ENCODE assay signal across 12 cellular contexts in genomic region chr19:49447485-49448431, GRCh38. TPM values are rescaled to one million over a fixed set of nuclear protein-coding genes. Genes with fewer than 3 reads are reported as not detected.
A peak's percentile ranks its signal among the peaks of the same experiment; 100 is the strongest.
DNase-seq lines count a peak whose midpoint lies in the region; ATAC-seq, FAIRE-seq and TF ChIP-seq lines count a peak whose summit lies in the region.
"Had no signal": no experiment of that assay in that cellular context is flagged by ENCODE, and none has a peak within 500 bp of the region (broad histone marks: within the 10 kb centered on the region; RNA-seq: fewer than 3 reads in every experiment).

No MANE protein-coding gene starts in this region.

- no peak overlapping the region for H2BK15ac ChIP-seq in H1 (ENCODE audit: low read length)

- no peak for FAIRE-seq in H1 (lab: Jason Lieb, UNC)

- DNase-seq in activated CD8-positive, alpha-beta T cell treated with anti-CD3 and anti-CD28 coated beads for 36 hours = peak; percentile 71
- DNase-seq in activated CD8-positive, alpha-beta T cell treated with anti-CD3 and anti-CD28 coated beads, Interleukin-2, amount 10 ng/mL, durations not matched to agents 7 days and 5 days = no peak
- DNase-seq in NCI-H69 (lab: John Stamatoyannopoulos, UW) (peak; percentile 28), H1 (ENCODE audit: low read depth in 1 of 2, low spot score in 2 of 2) (peak; percentile 75 to 92), gastrocnemius medialis (peak in 1 of 2 donors; percentile 62), NOMO-1 treated with DMSO at 0.1 percent for 48 hours (lab: John Stamatoyannopoulos, UW; ENCODE audit: unreplicated experiment) (no peak)
- DNase-seq in activated T-helper 1 cell treated with anti-CD3 and anti-CD28 coated beads, Interleukin-12 subunit alpha, Interleukin-12 subunit beta, Interleukin-2, Interleukin-4 antibody, amounts not matched to agents 30 ng/mL and 10 ng/mL and 1 ng/mL, durations not matched to agents 14 hours and 24 hours and 36 hours (ENCODE audit: low spot score) = no peak
- DNase-seq: SHP77 treated with DMSO at 0.1 percent for 48 hours, upper lobe of left lung had no signal

- no peak overlapping the region for H4K91ac ChIP-seq in H1 (replicated peaks; ENCODE audit: insufficient read length, low read length)

- peaks cover 0 to 14% of the 10 kb centered on the region in 2 experiments; a peak in 2 of 4 replicates for H3K79me2 ChIP-seq in H1 (ENCODE audit: control insufficient read depth in 1 of 2, insufficient read depth in 2 of 2, low read length in 2 of 2)

- POLR2A ChIA-PET in activated CD8-positive, alpha-beta T cell treated with anti-CD3 and anti-CD28 coated beads for 36 hours (lab: Charles Lee) = interaction anchor here (0.7 to 1.3 kb wide), 3 partner anchors 25 to 40 kb away, joined by 3 to 4 read pairs (median 3); partner anchors contain the start of genes PTH2 and RPL13A
- POLR2A ChIA-PET in activated CD8-positive, alpha-beta T cell treated with anti-CD3 and anti-CD28 coated beads, Interleukin-2, amount 10 ng/mL, durations not matched to agents 7 days and 5 days (lab: Charles Lee) = interaction anchor here (0.8 to 1.9 kb wide), 2 partner anchors 23 to 29 kb away, joined by 3 to 5 read pairs; no protein-coding TSS in a partner anchor
- POLR2A ChIA-PET in H1 (lab: Charles Lee; ENCODE audit: partially characterized antibody) = interaction anchor here (0.6 to 2.3 kb wide), 14 partner anchors 11 to 237 kb away, joined by 3 to 11 read pairs (median 4); partner anchors contain the start of genes FLT3LG and RPS11

- peaks cover 5% of the 10 kb centered on the region for H3K23me2 ChIP-seq in H1 (ENCODE audit: low read depth, low read length)

- no peak for ATAC-seq in activated CD8-positive, alpha-beta T cell treated with anti-CD3 and anti-CD28 coated beads for 36 hours
- ATAC-seq in activated CD8-positive, alpha-beta T cell treated with anti-CD3 and anti-CD28 coated beads, Interleukin-2, amount 10 ng/mL, durations not matched to agents 7 days and 5 days = no peak
- ATAC-seq in gastrocnemius medialis (no peak), HG03460 (IDR thresholded peaks at IDR 0.05; ENCODE audit: unreplicated experiment) (no peak)

- peaks cover 11 to 17% (median 12%) of the 10 kb centered on the region in 4 experiments; a peak in 6 of 8 replicates for H3K36me3 ChIP-seq in H1 (ENCODE audit: control insufficient read depth in 2 of 4, insufficient read depth in 4 of 4, low read length in 3 of 4)
- H3K36me3 ChIP-seq in gastrocnemius medialis = peaks cover 0 to 6% of the 10 kb centered on the region in 2 donors

- TF ChIP-seq EP300 in H1 (IDR thresholded peaks at IDR 0.05; ENCODE audit: borderline replicate concordance in 1 of 2, low read depth in 2 of 2, low read length in 2 of 2) = no peak

- H3K36me3 Mint-ChIP-seq in activated CD8-positive, alpha-beta T cell treated with anti-CD3 and anti-CD28 coated beads for 36 hours (ENCODE audit: low read depth) = peaks cover 35% of the 10 kb centered on the region
- peaks cover 50% of the 10 kb centered on the region for H3K36me3 Mint-ChIP-seq in activated CD8-positive, alpha-beta T cell treated with anti-CD3 and anti-CD28 coated beads, Interleukin-2, amount 10 ng/mL, durations not matched to agents 7 days and 5 days (ENCODE audit: low read depth)
- peaks cover 36% of the 10 kb centered on the region for H3K36me3 Mint-ChIP-seq in activated T-helper 1 cell treated with anti-CD3 and anti-CD28 coated beads, Interleukin-12 subunit alpha, Interleukin-12 subunit beta, Interleukin-2, Interleukin-4 antibody, amounts not matched to agents 30 ng/mL and 10 ng/mL and 1 ng/mL, durations not matched to agents 14 hours and 24 hours and 36 hours (ENCODE audit: low read depth)

- TF ChIP-seq RAD21 in H1 (IDR thresholded peaks at IDR 0.05 in 1 of 2, conservative IDR thresholded peaks at IDR 0.05 in 1 of 2; ENCODE audit: low read depth in 2 of 2, low read length in 2 of 2) = no peak

- 0 out of 2 replicates have a peak overlapping the region, but pooled peaks have one; percentile 35 for H2BK5ac ChIP-seq in H1 (ENCODE audit: low read depth, low read length)

- peaks cover 0 to 14% (median 10%) of the 10 kb centered on the region in 4 experiments; a peak in 6 of 7 replicates for H3K4me1 ChIP-seq in H1 (replicated peaks in 1 of 4; ENCODE audit: control insufficient read depth in 3 of 4, insufficient read depth in 4 of 4, low read length in 3 of 4)
- H3K4me1 ChIP-seq in gastrocnemius medialis = peaks cover 4 to 12% of the 10 kb centered on the region in 2 donors

- H3K9ac ChIP-seq in H1 (replicated peaks in 1 of 4; ENCODE audit: extremely low read depth in 1 of 4, low read depth in 3 of 4, low read length in 3 of 4) = peak overlapping the region in 1 of 4 experiments; percentile 4; a peak in 2 of 7 replicates

- no peak overlapping the region for H3K23ac ChIP-seq in H1 (ENCODE audit: insufficient read length)

- in situ Hi-C loops in gastrocnemius medialis (cut with MboI; ENCODE audit: low sequenced_read_pairs in 4 of 4) = loop anchor here in 3 of 4 donors (5.0 to 10.0 kb wide), 4 partner anchors 53 to 223 kb away; partner anchors contain the start of gene KASH5 (in 1 of the 3)

- intact Hi-C loops in activated CD8-positive, alpha-beta T cell treated with anti-CD3 and anti-CD28 coated beads for 36 hours (cut with micrococcal nuclease) = loop anchor here (10.0 kb wide), 1 partner anchor 183 kb away; no protein-coding TSS in a partner anchor
- intact Hi-C loops in gastrocnemius medialis (cut with DNase I; ENCODE audit: low total_unique reads) = no loop called here
- intact Hi-C loops in activated T-helper 1 cell treated with anti-CD3 and anti-CD28 coated beads, Interleukin-12 subunit alpha, Interleukin-12 subunit beta, Interleukin-2, Interleukin-4 antibody, amounts not matched to agents 30 ng/mL and 10 ng/mL and 1 ng/mL, durations not matched to agents 14 hours and 24 hours and 36 hours (cut with micrococcal nuclease) = loop anchor here (10.0 kb wide), 1 partner anchor 183 kb away; no protein-coding TSS in a partner anchor

- 81% methylated on average over 28 of the region's 32 CpGs; no CpG with 5 or more reads in 1 of the 2 experiments for WGBS in H1 (ENCODE audit: extremely low coverage in 1 of 2, insufficient coverage in 1 of 2, insufficient read length in 1 of 2, insufficient replicate concordance in 2 of 2, low coverage in 1 of 2, low lambda C conversion rate in 2 of 2, missing lambda C conversion rate in 1 of 2), 2 experiments

- H3K18ac ChIP-seq in H1 (ENCODE audit: extremely low read depth, low read length) = no peak overlapping the region

- no peak overlapping the region for H4K5ac ChIP-seq in H1 (ENCODE audit: insufficient read length, low read depth, low read length)

- H3K4me3 Mint-ChIP-seq in activated CD8-positive, alpha-beta T cell treated with anti-CD3 and anti-CD28 coated beads for 36 hours = no peak overlapping the region
- no peak overlapping the region for H3K4me3 Mint-ChIP-seq in activated CD8-positive, alpha-beta T cell treated with anti-CD3 and anti-CD28 coated beads, Interleukin-2, amount 10 ng/mL, durations not matched to agents 7 days and 5 days
- no peak overlapping the region for H3K4me3 Mint-ChIP-seq in activated T-helper 1 cell treated with anti-CD3 and anti-CD28 coated beads, Interleukin-12 subunit alpha, Interleukin-12 subunit beta, Interleukin-2, Interleukin-4 antibody, amounts not matched to agents 30 ng/mL and 10 ng/mL and 1 ng/mL, durations not matched to agents 14 hours and 24 hours and 36 hours

- no peak overlapping the region for H2AK5ac ChIP-seq in H1 (ENCODE audit: low read depth, low read length)

- TF ChIP-seq CTCF in activated CD8-positive, alpha-beta T cell treated with anti-CD3 and anti-CD28 coated beads for 36 hours (IDR thresholded peaks at IDR 0.05) = no peak
- TF ChIP-seq CTCF in H1 (IDR thresholded peaks at IDR 0.05; ENCODE audit: control extremely low read depth in 1 of 3, insufficient read depth in 1 of 3, low read depth in 1 of 3, low read length in 3 of 3) (no peak), gastrocnemius medialis (IDR thresholded peaks at IDR 0.05 in 4 of 5, conservative IDR thresholded peaks at IDR 0.05 in 1 of 5) (no peak)

- peak overlapping the region; percentile 38 for H4K8ac ChIP-seq in H1 (ENCODE audit: extremely low read depth, insufficient read depth, low read length)

- no peak overlapping the region for H2AFZ ChIP-seq in H1 (ENCODE audit: low read length)

- H3K27me3 Mint-ChIP-seq in activated CD8-positive, alpha-beta T cell treated with anti-CD3 and anti-CD28 coated beads for 36 hours = peaks cover under 1% of the 10 kb centered on the region
- H3K27me3 Mint-ChIP-seq in activated CD8-positive, alpha-beta T cell treated with anti-CD3 and anti-CD28 coated beads, Interleukin-2, amount 10 ng/mL, durations not matched to agents 7 days and 5 days (ENCODE audit: low read depth) = peaks cover under 1% of the 10 kb centered on the region
- H3K27me3 Mint-ChIP-seq in activated T-helper 1 cell treated with anti-CD3 and anti-CD28 coated beads, Interleukin-12 subunit alpha, Interleukin-12 subunit beta, Interleukin-2, Interleukin-4 antibody, amounts not matched to agents 30 ng/mL and 10 ng/mL and 1 ng/mL, durations not matched to agents 14 hours and 24 hours and 36 hours (ENCODE audit: insufficient read depth) = peaks cover under 1% of the 10 kb centered on the region

- H3K27ac Mint-ChIP-seq in activated CD8-positive, alpha-beta T cell treated with anti-CD3 and anti-CD28 coated beads for 36 hours = no peak overlapping the region
- H3K27ac Mint-ChIP-seq in activated CD8-positive, alpha-beta T cell treated with anti-CD3 and anti-CD28 coated beads, Interleukin-2, amount 10 ng/mL, durations not matched to agents 7 days and 5 days = no peak overlapping the region
- no peak overlapping the region for H3K27ac Mint-ChIP-seq in activated T-helper 1 cell treated with anti-CD3 and anti-CD28 coated beads, Interleukin-12 subunit alpha, Interleukin-12 subunit beta, Interleukin-2, Interleukin-4 antibody, amounts not matched to agents 30 ng/mL and 10 ng/mL and 1 ng/mL, durations not matched to agents 14 hours and 24 hours and 36 hours

- no peak overlapping the region for H2BK20ac ChIP-seq in H1 (ENCODE audit: low read length)

- H4K20me1 ChIP-seq in H1 (replicated peaks in 1 of 2; ENCODE audit: control insufficient read depth in 1 of 2, insufficient read depth in 2 of 2, low read length in 2 of 2) = peaks cover 9 to 15% of the 10 kb centered on the region in 2 experiments

- H3K27me3 ChIP-seq in H1 (replicated peaks in 1 of 4; ENCODE audit: control insufficient read depth in 3 of 4, extremely low read depth in 1 of 4, insufficient read depth in 3 of 4, low read length in 3 of 4) = no peaks in the 10 kb centered on the region
- peaks cover 0 to 2% (median 0%) of the 10 kb centered on the region in 3 donors for H3K27me3 ChIP-seq in gastrocnemius medialis
- H3K27me3 ChIP-seq: upper lobe of left lung had no signal

- peaks cover 49% of the 10 kb centered on the region for H3K4me1 Mint-ChIP-seq in activated CD8-positive, alpha-beta T cell treated with anti-CD3 and anti-CD28 coated beads for 36 hours (ENCODE audit: low read depth)
- H3K4me1 Mint-ChIP-seq in activated CD8-positive, alpha-beta T cell treated with anti-CD3 and anti-CD28 coated beads, Interleukin-2, amount 10 ng/mL, durations not matched to agents 7 days and 5 days (ENCODE audit: low read depth) = peaks cover 70% of the 10 kb centered on the region
- peaks cover 48% of the 10 kb centered on the region for H3K4me1 Mint-ChIP-seq in activated T-helper 1 cell treated with anti-CD3 and anti-CD28 coated beads, Interleukin-12 subunit alpha, Interleukin-12 subunit beta, Interleukin-2, Interleukin-4 antibody, amounts not matched to agents 30 ng/mL and 10 ng/mL and 1 ng/mL, durations not matched to agents 14 hours and 24 hours and 36 hours (ENCODE audit: low read depth)

- no peak overlapping the region for H2BK120ac ChIP-seq in H1 (replicated peaks; ENCODE audit: low read depth, low read length)

- H2BK12ac ChIP-seq in H1 (ENCODE audit: low read depth, low read length) = no peak overlapping the region

- no peaks in the 10 kb centered on the region for H3K9me3 Mint-ChIP-seq in activated CD8-positive, alpha-beta T cell treated with anti-CD3 and anti-CD28 coated beads for 36 hours
- no peaks in the 10 kb centered on the region for H3K9me3 Mint-ChIP-seq in activated CD8-positive, alpha-beta T cell treated with anti-CD3 and anti-CD28 coated beads, Interleukin-2, amount 10 ng/mL, durations not matched to agents 7 days and 5 days (ENCODE audit: insufficient read depth)
- H3K9me3 Mint-ChIP-seq in activated T-helper 1 cell treated with anti-CD3 and anti-CD28 coated beads, Interleukin-12 subunit alpha, Interleukin-12 subunit beta, Interleukin-2, Interleukin-4 antibody, amounts not matched to agents 30 ng/mL and 10 ng/mL and 1 ng/mL, durations not matched to agents 14 hours and 24 hours and 36 hours = no peaks in the 10 kb centered on the region

- TF ChIP-seq POLR2A in H1 (IDR thresholded peaks at IDR 0.05; ENCODE audit: control extremely low read depth in 1 of 2, low read depth in 2 of 2, low read length in 2 of 2) (no peak), gastrocnemius medialis (IDR thresholded peaks at IDR 0.05) (no peak)

- no peak overlapping the region for H3K4ac ChIP-seq in H1 (replicated peaks; ENCODE audit: insufficient read length, low read depth, low read length)

- no peak overlapping the region for H3K56ac ChIP-seq in H1 (replicated peaks; ENCODE audit: insufficient read length, low read depth, low read length)

- H3K4me2 ChIP-seq in H1 (ENCODE audit: insufficient read depth in 1 of 2, low read depth in 2 of 2, low read length in 2 of 2) = peak overlapping the region in 1 of 2 experiments; percentile 24; a peak in 2 of 4 replicates

- CTCF ChIA-PET in activated CD8-positive, alpha-beta T cell treated with anti-CD3 and anti-CD28 coated beads for 36 hours (lab: Charles Lee) = interaction anchor here (1.0 to 4.9 kb wide), 2 partner anchors 11 to 24 kb away, joined by 3 to 27 read pairs; partner anchors contain the start of gene FLT3LG
- CTCF ChIA-PET in activated CD8-positive, alpha-beta T cell treated with anti-CD3 and anti-CD28 coated beads, Interleukin-2, amount 10 ng/mL, durations not matched to agents 7 days and 5 days (lab: Charles Lee) = interaction anchor here (1.1 to 3.8 kb wide), 2 partner anchors 28 to 57 kb away, joined by 3 to 13 read pairs; no protein-coding TSS in a partner anchor
- CTCF ChIA-PET in H1 (lab: Charles Lee; ENCODE audit: partially characterized antibody) = interaction anchor here (0.6 to 7.9 kb wide), 12 partner anchors 18 to 569 kb away, joined by 3 to 88 read pairs (median 3); no protein-coding TSS in a partner anchor

- no peak overlapping the region for H3K14ac ChIP-seq in H1 (ENCODE audit: insufficient read length)

- H3K9me3 ChIP-seq in H1 (ENCODE audit: insufficient read depth in 2 of 2, low read depth in 1 of 2, low read length in 1 of 2) = no peaks in the 10 kb centered on the region
- H3K9me3 ChIP-seq in gastrocnemius medialis = no peaks in the 10 kb centered on the region
- H3K9me3 ChIP-seq: upper lobe of left lung had no signal

- no peak overlapping the region for H3K4me3 ChIP-seq in H1 (ENCODE audit: extremely low read depth in 1 of 4, insufficient read depth in 2 of 4, low read depth in 3 of 4, low read length in 4 of 4)
- H3K4me3 ChIP-seq in gastrocnemius medialis = no peak overlapping the region
- H3K4me3 ChIP-seq: upper lobe of left lung had no signal

- no peak overlapping the region for H3K27ac ChIP-seq in H1 (ENCODE audit: low read depth, low read length)
- peak overlapping the region; percentile 3 to 39 (median 26) for H3K27ac ChIP-seq in gastrocnemius medialis
- H3K27ac ChIP-seq: upper lobe of left lung had no signal

- peaks cover 2% of the 10 kb centered on the region for H3K79me1 ChIP-seq in H1 (ENCODE audit: low read depth, low read length)

RNA-seq across cellular contexts. Expression of gene PIH1D1, which starts 3.9 kb away (rescaled TPM):
- total RNA-seq in activated CD8-positive, alpha-beta T cell treated with anti-CD3 and anti-CD28 coated beads for 36 hours = 100 to 1,000 TPM; 124 to 126 TPM
- total RNA-seq in activated CD8-positive, alpha-beta T cell treated with anti-CD3 and anti-CD28 coated beads, Interleukin-2, amount 10 ng/mL, durations not matched to agents 7 days and 5 days = 100 to 1,000 TPM; 128 to 129 TPM
- total RNA-seq in H1 (2021; fragmentation: NEBNext Ultra II Directional; extraction: Animal tissue kit (Norgen Biotek cat#: 25700)) = 146 and 155 TPM in 2 replicates
- 195 and 220 TPM in 2 replicates for polyA plus RNA-seq in H1 (2011; rRNA removed)
- polyA plus RNA-seq in H1 (2011; cell fraction: cytosol; rRNA removed) = 231 TPM
- polyA plus RNA-seq in H1 (2011; cell fraction: nucleus; rRNA removed) = 195 TPM
- polyA plus RNA-seq in H1 (2012, experiment 1 of 2) = 192 to 228 TPM (median 222 TPM) in 4 replicates
- 206 TPM for polyA plus RNA-seq in H1 (2012, experiment 2 of 2)
- polyA plus RNA-seq in H1 (2013, experiment 1 of 2) = 148 TPM
- 146 TPM for polyA plus RNA-seq in H1 (2013, experiment 2 of 2)
- 107 and 108 TPM in 2 replicates for polyA minus RNA-seq in H1 (2011; rRNA and poly(A)+ RNA removed)
- polyA minus RNA-seq in H1 (2011; cell fraction: cytosol; rRNA and poly(A)+ RNA removed) = 65.8 TPM
- polyA minus RNA-seq in H1 (2011; cell fraction: nucleus; rRNA and poly(A)+ RNA removed) = 63.0 TPM
- 100 to 1,000 TPM in 1 of 4 donors, 10 to 100 TPM in 3; 41.9 to 107 (median 79.0) TPM for total RNA-seq in gastrocnemius medialis
- total RNA-seq in activated T-helper 1 cell treated with anti-CD3 and anti-CD28 coated beads, Interleukin-12 subunit alpha, Interleukin-12 subunit beta, Interleukin-2, Interleukin-4 antibody, amounts not matched to agents 30 ng/mL and 10 ng/mL and 1 ng/mL, durations not matched to agents 14 hours and 24 hours and 36 hours = 124 and 126 TPM in 2 replicates

RNA-seq across cellular contexts. Expression of gene ALDH16A1, which starts 5.3 kb away (rescaled TPM):
- total RNA-seq in activated CD8-positive, alpha-beta T cell treated with anti-CD3 and anti-CD28 coated beads for 36 hours = 10 to 100 TPM; 24.6 to 24.8 TPM
- total RNA-seq in activated CD8-positive, alpha-beta T cell treated with anti-CD3 and anti-CD28 coated beads, Interleukin-2, amount 10 ng/mL, durations not matched to agents 7 days and 5 days = 10 to 100 TPM; 36.6 to 37.5 TPM
- total RNA-seq in H1 (2021; fragmentation: NEBNext Ultra II Directional; extraction: Animal tissue kit (Norgen Biotek cat#: 25700)) = 32.7 and 34.3 TPM in 2 replicates
- 30.5 and 54.8 TPM in 2 replicates for polyA plus RNA-seq in H1 (2011; rRNA removed)
- polyA plus RNA-seq in H1 (2011; cell fraction: cytosol; rRNA removed) = 32.1 TPM
- 81.6 TPM for polyA plus RNA-seq in H1 (2011; cell fraction: nucleus; rRNA removed)
- polyA plus RNA-seq in H1 (2012, experiment 1 of 2) = 26.2 to 40.1 TPM (median 35.4 TPM) in 4 replicates
- 25.7 TPM for polyA plus RNA-seq in H1 (2012, experiment 2 of 2)
- polyA plus RNA-seq in H1 (2013, experiment 1 of 2) = 19.9 TPM
- polyA plus RNA-seq in H1 (2013, experiment 2 of 2) = 18.5 TPM
- polyA minus RNA-seq in H1 (2011; rRNA and poly(A)+ RNA removed) = 13.9 and 18.1 TPM in 2 replicates
- polyA minus RNA-seq in H1 (2011; cell fraction: cytosol; rRNA and poly(A)+ RNA removed) = 25.7 TPM
- 21.3 TPM for polyA minus RNA-seq in H1 (2011; cell fraction: nucleus; rRNA and poly(A)+ RNA removed)
- 10 to 100 TPM in 2 of 4 donors, 1 to 10 TPM in 2; 8.0 to 12.6 (median 9.9) TPM for total RNA-seq in gastrocnemius medialis
- 23.1 and 24.5 TPM in 2 replicates for total RNA-seq in activated T-helper 1 cell treated with anti-CD3 and anti-CD28 coated beads, Interleukin-12 subunit alpha, Interleukin-12 subunit beta, Interleukin-2, Interleukin-4 antibody, amounts not matched to agents 30 ng/mL and 10 ng/mL and 1 ng/mL, durations not matched to agents 14 hours and 24 hours and 36 hours

RNA-seq across cellular contexts. Expression of gene SLC17A7, which starts 6.4 kb away (rescaled TPM):
- total RNA-seq in activated CD8-positive, alpha-beta T cell treated with anti-CD3 and anti-CD28 coated beads for 36 hours = under 1 TPM in 1 of 2 experiments, not detected in 1; 0.23 TPM
- under 1 TPM in 1 of 2 experiments, not detected in 1; 0.16 TPM for total RNA-seq in activated CD8-positive, alpha-beta T cell treated with anti-CD3 and anti-CD28 coated beads, Interleukin-2, amount 10 ng/mL, durations not matched to agents 7 days and 5 days
- total RNA-seq in H1 (2021; fragmentation: NEBNext Ultra II Directional; extraction: Animal tissue kit (Norgen Biotek cat#: 25700)) = 2.3 and 3.0 TPM in 2 replicates
- 2.7 and 4.7 TPM in 2 replicates for polyA plus RNA-seq in H1 (2011; rRNA removed)
- 2.8 TPM for polyA plus RNA-seq in H1 (2011; cell fraction: cytosol; rRNA removed)
- polyA plus RNA-seq in H1 (2011; cell fraction: nucleus; rRNA removed) = 4.6 TPM
- 1.8 to 2.6 TPM (median 2.5 TPM) in 4 replicates for polyA plus RNA-seq in H1 (2012, experiment 1 of 2)
- polyA plus RNA-seq in H1 (2012, experiment 2 of 2) = 1.9 TPM
- polyA plus RNA-seq in H1 (2013, experiment 1 of 2) = 3.2 TPM
- polyA plus RNA-seq in H1 (2013, experiment 2 of 2) = 3.5 TPM
- polyA minus RNA-seq in H1 (2011; rRNA and poly(A)+ RNA removed) = 1.1 and 1.7 TPM in 2 replicates
- polyA minus RNA-seq in H1 (2011; cell fraction: cytosol; rRNA and poly(A)+ RNA removed) = 2.6 TPM
- 3.5 TPM for polyA minus RNA-seq in H1 (2011; cell fraction: nucleus; rRNA and poly(A)+ RNA removed)
- total RNA-seq in gastrocnemius medialis = 1 to 10 TPM in 1 of 4 donors, under 1 TPM in 3; 0.24 to 1.6 (median 0.33) TPM
- 0.16 TPM in 1 of 2 replicates, not detected in the other for total RNA-seq in activated T-helper 1 cell treated with anti-CD3 and anti-CD28 coated beads, Interleukin-12 subunit alpha, Interleukin-12 subunit beta, Interleukin-2, Interleukin-4 antibody, amounts not matched to agents 30 ng/mL and 10 ng/mL and 1 ng/mL, durations not matched to agents 14 hours and 24 hours and 36 hours

RNA-seq across cellular contexts. Expression of gene GFY, which starts 22.6 kb away (rescaled TPM):
- not detected for total RNA-seq in activated CD8-positive, alpha-beta T cell treated with anti-CD3 and anti-CD28 coated beads for 36 hours
- not detected for total RNA-seq in activated CD8-positive, alpha-beta T cell treated with anti-CD3 and anti-CD28 coated beads, Interleukin-2, amount 10 ng/mL, durations not matched to agents 7 days and 5 days
- 0.93 and 1.1 TPM in 2 replicates for total RNA-seq in H1 (2021; fragmentation: NEBNext Ultra II Directional; extraction: Animal tissue kit (Norgen Biotek cat#: 25700))
- polyA plus RNA-seq in H1 (2011; rRNA removed) = 0.68 and 1.2 TPM in 2 replicates
- polyA plus RNA-seq in H1 (2011; cell fraction: cytosol; rRNA removed) = 0.47 TPM
- polyA plus RNA-seq in H1 (2011; cell fraction: nucleus; rRNA removed) = 1.5 TPM
- 1.2 to 2.3 TPM (median 1.7 TPM) in 4 replicates for polyA plus RNA-seq in H1 (2012, experiment 1 of 2)
- 1.1 TPM for polyA plus RNA-seq in H1 (2012, experiment 2 of 2)
- 3.5 TPM for polyA plus RNA-seq in H1 (2013, experiment 1 of 2)
- 2.8 TPM for polyA plus RNA-seq in H1 (2013, experiment 2 of 2)
- 0.19 TPM in 1 of 2 replicates, not detected in the other for polyA minus RNA-seq in H1 (2011; rRNA and poly(A)+ RNA removed)
- not detected for polyA minus RNA-seq in H1 (2011; cell fraction: cytosol; rRNA and poly(A)+ RNA removed)
- polyA minus RNA-seq in H1 (2011; cell fraction: nucleus; rRNA and poly(A)+ RNA removed) = 0.70 TPM
- total RNA-seq in gastrocnemius medialis = not detected
- not detected in 2 replicates for total RNA-seq in activated T-helper 1 cell treated with anti-CD3 and anti-CD28 coated beads, Interleukin-12 subunit alpha, Interleukin-12 subunit beta, Interleukin-2, Interleukin-4 antibody, amounts not matched to agents 30 ng/mL and 10 ng/mL and 1 ng/mL, durations not matched to agents 14 hours and 24 hours and 36 hours
- total RNA-seq: upper lobe of left lung had no signal
- polyA plus RNA-seq: BJ, esophagus had no signal

RNA-seq across cellular contexts. Expression of gene PTH2, which starts 24.5 kb away (rescaled TPM):
- total RNA-seq in activated CD8-positive, alpha-beta T cell treated with anti-CD3 and anti-CD28 coated beads for 36 hours = not detected
- total RNA-seq in activated CD8-positive, alpha-beta T cell treated with anti-CD3 and anti-CD28 coated beads, Interleukin-2, amount 10 ng/mL, durations not matched to agents 7 days and 5 days = not detected
- total RNA-seq in H1 (2021; fragmentation: NEBNext Ultra II Directional; extraction: Animal tissue kit (Norgen Biotek cat#: 25700)) = 0.82 TPM in 1 of 2 replicates, not detected in the other
- polyA plus RNA-seq in H1 (2011; rRNA removed) = 0.50 TPM in 1 of 2 replicates, not detected in the other
- 0.41 TPM for polyA plus RNA-seq in H1 (2011; cell fraction: cytosol; rRNA removed)
- 0.40 TPM for polyA plus RNA-seq in H1 (2011; cell fraction: nucleus; rRNA removed)
- 0.63 to 0.70 TPM in 2 of 4 replicates, not detected in the others for polyA plus RNA-seq in H1 (2012, experiment 1 of 2)
- polyA plus RNA-seq in H1 (2012, experiment 2 of 2) = not detected
- polyA plus RNA-seq in H1 (2013, experiment 1 of 2) = 0.81 TPM
- 0.83 TPM for polyA plus RNA-seq in H1 (2013, experiment 2 of 2)
- not detected in 2 replicates for polyA minus RNA-seq in H1 (2011; rRNA and poly(A)+ RNA removed)
- not detected for polyA minus RNA-seq in H1 (2011; cell fraction: cytosol; rRNA and poly(A)+ RNA removed)
- polyA minus RNA-seq in H1 (2011; cell fraction: nucleus; rRNA and poly(A)+ RNA removed) = not detected
- not detected for total RNA-seq in gastrocnemius medialis
- not detected in 2 replicates for total RNA-seq in activated T-helper 1 cell treated with anti-CD3 and anti-CD28 coated beads, Interleukin-12 subunit alpha, Interleukin-12 subunit beta, Interleukin-2, Interleukin-4 antibody, amounts not matched to agents 30 ng/mL and 10 ng/mL and 1 ng/mL, durations not matched to agents 14 hours and 24 hours and 36 hours
- total RNA-seq: upper lobe of left lung had no signal
- polyA plus RNA-seq: BJ, esophagus had no signal

Comparison
In these comparisons a context has a peak if more than half of its experiments do, and no peak if none do; other contexts are left out.
1. DNase-seq: peak in activated CD8-positive, alpha-beta T cell treated with anti-CD3 and anti-CD28 coated beads for 36 hours (single experiment), NCI-H69 (single experiment) and H1 (2 of 2); none in activated CD8-positive, alpha-beta T cell treated with anti-CD3 and anti-CD28 coated beads, Interleukin-2, amount 10 ng/mL, durations not matched to agents 7 days and 5 days (single experiment), NOMO-1 treated with DMSO at 0.1 percent for 48 hours (single experiment) and activated T-helper 1 cell treated with anti-CD3 and anti-CD28 coated beads, Interleukin-12 subunit alpha, Interleukin-12 subunit beta, Interleukin-2, Interleukin-4 antibody, amounts not matched to agents 30 ng/mL and 10 ng/mL and 1 ng/mL, durations not matched to agents 14 hours and 24 hours and 36 hours (single experiment).